Comparison of ENCODE assay signal across 8 cellular contexts in genomic region chr6:31272856-31273626, GRCh38. TPM values are rescaled to one million over a fixed set of nuclear protein-coding genes. Genes with fewer than 3 reads are reported as not detected.
DNase-seq lines count a peak whose midpoint lies in the region; ATAC-seq and TF ChIP-seq lines count a peak whose summit lies in the region.

No MANE protein-coding gene starts in this region.

- H3K27ac ChIP-seq in CD4-positive, alpha-beta memory T cell (ENCODE audit: low read depth, low read length), result peak overlapping the region; percentile 100
- H3K27ac ChIP-seq in OCI-LY1 (ENCODE audit: low read depth, low read length, poor library complexity, severe bottlenecking), result no peak overlapping the region
- H3K27ac ChIP-seq in dorsolateral prefrontal cortex, result peak overlapping the region in 22 of 59 donors; percentile 14 to 98 (median 90)
- peak overlapping the region; percentile 88 for H3K27ac ChIP-seq in neutrophil

- POLR2A ChIA-PET in CD4-positive, alpha-beta memory T cell (lab: Charles Lee; ENCODE audit: partially characterized antibody), result interaction anchor here (0.5 to 8.1 kb wide), 31 partner anchors 12 to 658 kb away, joined by 3 to 177 read pairs (median 4); partner anchors contain the start of genes DDX39B, HLA-B and TCF19

- peak overlapping the region; percentile 66 for H3K4me2 ChIP-seq in OCI-LY1 (ENCODE audit: low read length)

- peak overlapping the region; percentile 95 to 100 (median 98) for H3K4me3 Mint-ChIP-seq in CD4-positive, alpha-beta memory T cell

- no peaks in the 10 kb centered on the region for H3K79me2 ChIP-seq in OCI-LY1 (ENCODE audit: insufficient read depth, low read length)

- no peaks in the 10 kb centered on the region for H3K9me2 ChIP-seq in OCI-LY1 (ENCODE audit: low read depth, low read length)

- H4K20me1 ChIP-seq in OCI-LY1 (ENCODE audit: insufficient read depth, low read length), result no peaks in the 10 kb centered on the region

- CTCF ChIA-PET in CD4-positive, alpha-beta memory T cell (lab: Charles Lee; ENCODE audit: partially characterized antibody), result interaction anchor here (0.7 to 2.1 kb wide), 5 partner anchors 14 to 93 kb away, joined by 3 to 9 read pairs (median 4); no protein-coding TSS in a partner anchor

- H3K9me3 Mint-ChIP-seq in CD4-positive, alpha-beta memory T cell, result peaks cover 0 to 4% (median 0%) of the 10 kb centered on the region in 8 donors

- H3K4me1 ChIP-seq in CD4-positive, alpha-beta memory T cell (ENCODE audit: insufficient read depth, low read length), result peaks cover 45% of the 10 kb centered on the region
- peaks cover 12% of the 10 kb centered on the region for H3K4me1 ChIP-seq in OCI-LY1 (ENCODE audit: insufficient read depth, low read length, severe bottlenecking)
- peaks cover 30 to 38% of the 10 kb centered on the region in 2 experiments for H3K4me1 ChIP-seq in neutrophil (ENCODE audit: control insufficient read depth in 1 of 2, insufficient read depth in 1 of 2, low read depth in 1 of 2, low read length in 1 of 2)

- no peaks in the 10 kb centered on the region for H3K9me3 ChIP-seq in CD4-positive, alpha-beta memory T cell (ENCODE audit: control insufficient read depth in 1 of 2, low read length in 2 of 2)
- H3K9me3 ChIP-seq in OCI-LY1 (ENCODE audit: low read length) (no peaks in the 10 kb centered on the region), neutrophil (no peaks in the 10 kb centered on the region)

- H3K4me3 ChIP-seq in CD4-positive, alpha-beta memory T cell (ENCODE audit: low read length in 2 of 2), result peak overlapping the region; percentile 88 to 94
- no peak overlapping the region for H3K4me3 ChIP-seq in OCI-LY1 (ENCODE audit: low read depth, low read length, poor library complexity, severe bottlenecking)
- H3K4me3 ChIP-seq in dorsolateral prefrontal cortex, result peak overlapping the region in 54 of 59 donors; percentile 35 to 98 (median 71)
- peak overlapping the region; percentile 71 to 82 for H3K4me3 ChIP-seq in neutrophil (ENCODE audit: low read depth in 1 of 2, low read length in 1 of 2)

- no peaks in the 10 kb centered on the region for H3F3A ChIP-seq in OCI-LY1 (ENCODE audit: insufficient read depth, low read length)

- no peak overlapping the region; the same call in 1 of the 2 replicates for H3K9ac ChIP-seq in OCI-LY1 (ENCODE audit: low read length)

- peaks cover 0 to 5% of the 10 kb centered on the region in 2 donors for H3K27me3 Mint-ChIP-seq in CD4-positive, alpha-beta memory T cell

- TF ChIP-seq CTCF in OCI-LY1 (IDR thresholded peaks at IDR 0.05; ENCODE audit: low read length) (no peak), dorsolateral prefrontal cortex (IDR thresholded peaks at IDR 0.05 in 54 of 56, conservative IDR thresholded peaks at IDR 0.05 in 2 of 56; ENCODE audit: low read depth in 1 of 56, partially characterized antibody in 56 of 56) (no peak), neutrophil (IDR thresholded peaks at IDR 0.05) (no peak)

- H3K36me3 Mint-ChIP-seq in CD4-positive, alpha-beta memory T cell, result peaks cover 32 to 45% of the 10 kb centered on the region in 2 donors

- peaks cover 30% of the 10 kb centered on the region for H3K36me3 ChIP-seq in CD4-positive, alpha-beta memory T cell (ENCODE audit: insufficient read depth, low read length)
- H3K36me3 ChIP-seq in OCI-LY1 (ENCODE audit: insufficient read depth, low read length) (peaks cover 8% of the 10 kb centered on the region), neutrophil (peaks cover 32% of the 10 kb centered on the region)

- no peaks in the 10 kb centered on the region for H3K27me3 ChIP-seq in CD4-positive, alpha-beta memory T cell (ENCODE audit: insufficient read depth, low read length)
- no peaks in the 10 kb centered on the region for H3K27me3 ChIP-seq in OCI-LY1 (ENCODE audit: insufficient read depth, low read length)
- H3K27me3 ChIP-seq in dorsolateral prefrontal cortex, result peaks cover 0 to 4% (median 0%) of the 10 kb centered on the region in 45 donors
- no peaks in the 10 kb centered on the region for H3K27me3 ChIP-seq in neutrophil

- no peak for ATAC-seq in HG03175 (IDR thresholded peaks at IDR 0.05; ENCODE audit: unreplicated experiment)
- no peak for ATAC-seq in GM21360 (IDR thresholded peaks at IDR 0.05; ENCODE audit: unreplicated experiment)

- intact Hi-C loops in CD4-positive, alpha-beta memory T cell (cut with micrococcal nuclease), result loop anchor here (1.0 to 5.0 kb wide), 5 partner anchors 34 to 269 kb away; partner anchors contain the start of genes DDX39B and HLA-B
- intact Hi-C loops in dorsolateral prefrontal cortex (cut with DNase I), result loop anchor here (5.0 kb wide), 2 partner anchors 71 to 94 kb away; no protein-coding TSS in a partner anchor

- H2AFZ ChIP-seq in OCI-LY1 (ENCODE audit: low read length), result no peak overlapping the region

- DNase-seq in CD4-positive, alpha-beta memory T cell, result peak in 3 of 5 donors; percentile 22 to 30 (median 28)
- no peak for DNase-seq in dorsolateral prefrontal cortex
- no peak for DNase-seq in hippocampal formation (lab: John Stamatoyannopoulos, UW)
- no peak for DNase-seq in ecto neural progenitor cell (ENCODE audit: low spot score)

- peak overlapping the region; percentile 99 to 100 (median 100) for H3K27ac Mint-ChIP-seq in CD4-positive, alpha-beta memory T cell

- H3K4me1 Mint-ChIP-seq in CD4-positive, alpha-beta memory T cell, result peaks cover 38 to 64% (median 43%) of the 10 kb centered on the region in 4 donors

RNA-seq across cellular contexts. Expression of gene HLA-C, which starts 1.1 kb away (rescaled TPM):
- total RNA-seq in CD4-positive, alpha-beta memory T cell, result 1,000 to 10,000 TPM; 1,481 to 1,487 TPM
- polyA plus RNA-seq in CD4-positive, alpha-beta memory T cell, result 1,000 to 10,000 TPM; 1,775 to 2,914 TPM
- 100 to 1,000 TPM in 87 of 120 experiments, 10 to 100 TPM in 33; 53.8 to 354 (median 124) TPM for total RNA-seq in dorsolateral prefrontal cortex

Comparison
In these comparisons a context has a peak if more than half of its experiments do, and no peak if none do; other contexts are left out.
1. DNase-seq: peak in CD4-positive, alpha-beta memory T cell (3 of 5); none in dorsolateral prefrontal cortex (0 of 10), hippocampal formation (0 of 2) and ecto neural progenitor cell (single experiment).
2. RNA of gene HLA-C, which starts 1.1 kb away (total RNA-seq): 1,481 to 1,487 TPM in CD4-positive, alpha-beta memory T cell; 53.8 to 354 TPM in dorsolateral prefrontal cortex; every median in the first group is over 4 times any median in the second.